12 cellular contexts compared by ENCODE assay signal in genomic region chr3:183502782-183503181, GRCh38. TPM values are rescaled to one million over a fixed set of nuclear protein-coding genes. Genes with fewer than 3 reads are reported as not detected.
DNase-seq lines count a peak whose midpoint lies in the region; ATAC-seq and TF ChIP-seq lines count a peak whose summit lies in the region.
"Had no signal": no experiment of that assay in that cellular context is flagged by ENCODE, and none has a peak within 500 bp of the region (broad histone marks: within the 10 kb centered on the region; RNA-seq: fewer than 3 reads in every experiment).

No MANE protein-coding gene starts in this region.

- H3K4me1 ChIP-seq in CD4-positive, CD25-positive, alpha-beta regulatory T cell (ENCODE audit: control insufficient read depth, insufficient read depth, low read length, poor library complexity, severe bottlenecking) = no peaks in the 10 kb centered on the region

- H3K4me3 Mint-ChIP-seq in CD4-positive, CD25-positive, alpha-beta regulatory T cell = no peak overlapping the region
- H3K4me3 Mint-ChIP-seq in Calu3 (ENCODE audit: low read depth, unreplicated experiment) = no peak overlapping the region
- H3K4me3 Mint-ChIP-seq: activated naive CD8-positive, alpha-beta T cell treated with anti-CD3 and anti-CD28 coated beads for 36 hours had no signal

- peaks cover 81% of the 10 kb centered on the region for H3K36me3 Mint-ChIP-seq in CD4-positive, CD25-positive, alpha-beta regulatory T cell
- H3K36me3 Mint-ChIP-seq in Calu3 (ENCODE audit: insufficient read depth, unreplicated experiment) = no peaks in the 10 kb centered on the region

- DNase-seq in CD4-positive, CD25-positive, alpha-beta regulatory T cell = no peak
- DNase-seq in NCI-H146 treated with DMSO at 0.1 percent for 48 hours (lab: John Stamatoyannopoulos, UW; ENCODE audit: unreplicated experiment) (peak; percentile 29), epithelial cell of esophagus (ENCODE audit: low read depth) (peak; percentile 40), middle frontal gyrus (ENCODE audit: extremely low spot score, low spot score) (peak; percentile 65), Calu3 (no peak), NCI-H1092 (lab: John Stamatoyannopoulos, UW) (no peak)
- DNase-seq: activated naive CD8-positive, alpha-beta T cell treated with anti-CD3 and anti-CD28 coated beads for 36 hours; glutamatergic neuron; HCEC 1CT had no signal

- H3K4me3 ChIP-seq in CD4-positive, CD25-positive, alpha-beta regulatory T cell (ENCODE audit: low read depth, low read length) = no peak overlapping the region
- no peak overlapping the region for H3K4me3 ChIP-seq in epithelial cell of esophagus (ENCODE audit: low read length)

- CTCF ChIA-PET in Calu3 (lab: Charles Lee) = interaction anchor here (1.0 to 2.5 kb wide), 3 partner anchors 45 to 264 kb away, joined by 3 to 8 read pairs (median 7); no protein-coding TSS in a partner anchor

- H3K27ac Mint-ChIP-seq in CD4-positive, CD25-positive, alpha-beta regulatory T cell = peak overlapping the region; percentile 62 to 75 (median 74)
- no peak overlapping the region for H3K27ac Mint-ChIP-seq in Calu3 (ENCODE audit: unreplicated experiment)
- H3K27ac Mint-ChIP-seq: activated naive CD8-positive, alpha-beta T cell treated with anti-CD3 and anti-CD28 coated beads for 36 hours had no signal

- H3K4me1 Mint-ChIP-seq in CD4-positive, CD25-positive, alpha-beta regulatory T cell = peaks cover 19 to 30% (median 22%) of the 10 kb centered on the region in 4 donors
- H3K4me1 Mint-ChIP-seq in Calu3 (ENCODE audit: low read depth, unreplicated experiment) = peaks cover 6% of the 10 kb centered on the region
- H3K4me1 Mint-ChIP-seq: activated naive CD8-positive, alpha-beta T cell treated with anti-CD3 and anti-CD28 coated beads for 36 hours had no signal

- no peak overlapping the region for H3K27ac ChIP-seq in CD4-positive, CD25-positive, alpha-beta regulatory T cell (ENCODE audit: insufficient read depth, low read length, poor library complexity, severe bottlenecking)
- H3K27ac ChIP-seq: KMS-11 had no signal

- H3K36me3 ChIP-seq in CD4-positive, CD25-positive, alpha-beta regulatory T cell (ENCODE audit: control insufficient read depth, insufficient read depth, low read length) = peaks cover 88% of the 10 kb centered on the region

- no peaks in the 10 kb centered on the region for H3K27me3 ChIP-seq in CD4-positive, CD25-positive, alpha-beta regulatory T cell (ENCODE audit: control insufficient read depth, insufficient read depth, low read length)

- peaks cover 0 to 6% (median 3%) of the 10 kb centered on the region in 7 donors for H3K9me3 Mint-ChIP-seq in CD4-positive, CD25-positive, alpha-beta regulatory T cell
- no peaks in the 10 kb centered on the region for H3K9me3 Mint-ChIP-seq in Calu3 (ENCODE audit: low read depth, unreplicated experiment)

- no peaks in the 10 kb centered on the region for H3K27me3 Mint-ChIP-seq in CD4-positive, CD25-positive, alpha-beta regulatory T cell
- H3K27me3 Mint-ChIP-seq in Calu3 (ENCODE audit: unreplicated experiment) = peaks cover 53% of the 10 kb centered on the region
- H3K27me3 Mint-ChIP-seq: activated naive CD8-positive, alpha-beta T cell treated with anti-CD3 and anti-CD28 coated beads for 36 hours had no signal

- intact Hi-C loops in Calu3 (cut with micrococcal nuclease; ENCODE audit: unreplicated experiment) = no loop called here

- BruUV-seq in Calu3 (replicated peaks; lab: Mats Ljungman, UMichigan) = no TSS peak

- peaks cover 7 to 8% of the 10 kb centered on the region in 2 experiments for H3K9me3 ChIP-seq in CD4-positive, CD25-positive, alpha-beta regulatory T cell (ENCODE audit: control insufficient read depth in 2 of 2, low read length in 2 of 2)

- TF ChIP-seq CTCF in epithelial cell of esophagus (IDR thresholded peaks at IDR 0.05; ENCODE audit: insufficient read depth, low read depth, low read length, missing control alignments) (peak; percentile 30), Calu3 (IDR thresholded peaks at IDR 0.05; ENCODE audit: unreplicated experiment) (no peak)

- ATAC-seq in CD4-positive, CD25-positive, alpha-beta regulatory T cell (ENCODE audit: low read depth in 2 of 2) = no peak
- ATAC-seq in HG03175 (IDR thresholded peaks at IDR 0.05; ENCODE audit: unreplicated experiment) (no peak), GM19463 (IDR thresholded peaks at IDR 0.05; ENCODE audit: unreplicated experiment) (no peak)

RNA-seq across cellular contexts. Expression of gene KLHL6, which starts 52.7 kb away (rescaled TPM):
- 48.2 TPM for total RNA-seq in CD4-positive, CD25-positive, alpha-beta regulatory T cell
- polyA plus RNA-seq in CD4-positive, CD25-positive, alpha-beta regulatory T cell = 10 to 100 TPM; 17.8 to 21.8 (median 19.3) TPM
- not detected in 2 replicates for total RNA-seq in Calu3 (2022)

Comparison
In these comparisons a context has a peak if more than half of its experiments do, and no peak if none do; other contexts are left out.
1. DNase-seq: peak in NCI-H146 treated with DMSO at 0.1 percent for 48 hours (single experiment), epithelial cell of esophagus (single experiment) and middle frontal gyrus (single experiment); none in CD4-positive, CD25-positive, alpha-beta regulatory T cell (0 of 3), Calu3 (single experiment) and NCI-H1092 (single experiment).
2. RNA of gene KLHL6, which starts 52.7 kb away (total RNA-seq): 48.2 TPM in CD4-positive, CD25-positive, alpha-beta regulatory T cell (single experiment); not detected in Calu3; every median in the first group is over 10 times any median in the second.